8 cellular contexts compared by ENCODE assay signal in genomic region chr9:29416204-29416603, GRCh38.
"Had no signal": no experiment of that assay in that cellular context is flagged by ENCODE, and none has a peak within 500 bp of the region (broad histone marks: within the 10 kb centered on the region; RNA-seq: fewer than 3 reads in every experiment).

No MANE protein-coding gene starts in this region.

- ATAC-seq: GM12878 had no signal

- H3K4me3 ChIP-seq: GM12878 had no signal

- DNase-seq: GDM1, GF-D8 had no signal

- FAIRE-seq: G401.6, GM12878, GM12891, GM12892, GM18507, GM19239 had no signal
